Comparison of ENCODE assay signal across 24 cellular contexts in genomic region chr17:78494189-78494960, GRCh38.
"Had no signal": no experiment of that assay in that cellular context is flagged by ENCODE, and none has a peak within 500 bp of the region (broad histone marks: within the 10 kb centered on the region; RNA-seq: fewer than 3 reads in every experiment).

No MANE protein-coding gene starts in this region.

- H3K27ac ChIP-seq: adrenal gland, breast epithelium, SJSA1 had no signal

- H3K36me3 Mint-ChIP-seq: activated naive CD8-positive, alpha-beta T cell treated with anti-CD3 and anti-CD28 coated beads, Interleukin-2, amount 10 ng/mL, durations not matched to agents 7 days and 5 days; WTC11 had no signal

- H3K9me3 ChIP-seq: adrenal gland, breast epithelium, SJSA1 had no signal

- H3K36me3 ChIP-seq: adrenal gland, breast epithelium, SJSA1 had no signal

- H3K4me1 ChIP-seq: adrenal gland, breast epithelium, SJSA1 had no signal

- H3K4me3 ChIP-seq: adrenal gland, breast epithelium, SJSA1 had no signal

- H3K27me3 ChIP-seq: adrenal gland, breast epithelium had no signal

- H3K4me3 Mint-ChIP-seq: activated CD8-positive, alpha-beta T cell treated with anti-CD3 and anti-CD28 coated beads, Interleukin-2, amount 10 ng/mL, durations not matched to agents 7 days and 5 days; activated naive CD8-positive, alpha-beta T cell treated with anti-CD3 and anti-CD28 coated beads, Interleukin-2, amount 10 ng/mL, durations not matched to agents 7 days and 5 days; WTC11 had no signal

- DNase-seq: activated CD4-positive, alpha-beta T cell treated with anti-CD3 and anti-CD28 coated beads for 48 hours; activated CD4-positive, alpha-beta T cell treated with anti-CD3 and anti-CD28 coated beads, Interleukin-2, amount 50 U/mL, for 4 hours; activated CD4-positive, CD25-positive, alpha-beta regulatory T cell treated with anti-CD3 and anti-CD28 coated beads, Interleukin-2, amount 50 U/mL, for 72 hours; activated CD8-positive, alpha-beta memory T cell treated with anti-CD3 and anti-CD28 coated beads, Interleukin-2, amount 50 U/mL, for 48 hours; activated CD8-positive, alpha-beta T cell treated with anti-CD3 and anti-CD28 coated beads, Interleukin-2, amount 10 ng/mL, durations not matched to agents 7 days and 5 days; activated naive CD4-positive, alpha-beta T cell treated with anti-CD3 and anti-CD28 coated beads, Interleukin-2, amount 50 U/mL, for 16 hours; activated naive CD8-positive, alpha-beta T cell treated with anti-CD3 and anti-CD28 coated beads, Interleukin-2, amount 10 ng/mL, durations not matched to agents 7 days and 5 days; activated T-cell treated with anti-CD3 and anti-CD28 coated beads, Interleukin-2, amount 50 U/mL, for 1 hour; central memory CD4-positive, alpha-beta T cell; KG1; NCI-H1048; NCI-H146; NCI-H187 treated with DMSO at 0.1 percent for 48 hours; NCI-H2171; NCI-H226; NCI-H526 treated with DMSO at 0.1 percent for 48 hours; NCI-H82; SW 1271 had no signal

- H3K27ac Mint-ChIP-seq: activated CD8-positive, alpha-beta T cell treated with anti-CD3 and anti-CD28 coated beads, Interleukin-2, amount 10 ng/mL, durations not matched to agents 7 days and 5 days; activated naive CD8-positive, alpha-beta T cell treated with anti-CD3 and anti-CD28 coated beads, Interleukin-2, amount 10 ng/mL, durations not matched to agents 7 days and 5 days; WTC11 had no signal

- H3K27me3 Mint-ChIP-seq: activated naive CD8-positive, alpha-beta T cell treated with anti-CD3 and anti-CD28 coated beads, Interleukin-2, amount 10 ng/mL, durations not matched to agents 7 days and 5 days had no signal

- ATAC-seq: activated CD8-positive, alpha-beta T cell treated with anti-CD3 and anti-CD28 coated beads, Interleukin-2, amount 10 ng/mL, durations not matched to agents 7 days and 5 days; Right ventricle myocardium inferior; SK-N-SH treated with all-trans-retinoic acid at 6 μM for 48 hours; WTC11 had no signal

- H3K9me3 Mint-ChIP-seq: activated naive CD8-positive, alpha-beta T cell treated with anti-CD3 and anti-CD28 coated beads, Interleukin-2, amount 10 ng/mL, durations not matched to agents 7 days and 5 days; WTC11 had no signal
